ENCODE assay signal across 29 cellular contexts in the genomic region with DNA sequence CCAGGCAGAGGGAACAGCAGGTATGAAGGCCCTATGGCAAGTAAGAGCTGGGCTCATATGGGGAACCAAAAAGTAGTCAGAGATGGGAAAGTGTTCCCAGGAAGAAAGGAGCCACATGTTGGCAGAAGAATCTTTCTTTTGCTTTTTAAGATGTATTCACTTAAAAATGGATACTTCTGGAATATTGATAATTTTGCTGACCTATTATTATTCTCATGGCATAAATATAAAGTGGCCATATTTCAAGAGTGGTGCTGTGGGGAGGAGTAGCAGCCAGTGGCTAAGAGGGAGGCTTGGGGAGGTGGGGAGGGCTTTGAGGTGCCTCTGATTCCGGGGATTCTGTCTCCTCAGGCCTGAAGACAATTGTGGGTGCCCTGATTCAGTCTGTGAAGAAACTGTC.
"Had no signal": no experiment of that assay in that cellular context is flagged by ENCODE, and none has a peak within 500 bp of the region (broad histone marks: within the 10 kb centered on the region; RNA-seq: fewer than 3 reads in every experiment).

No MANE protein-coding gene starts in this region.

- H3K36me3 ChIP-seq: colonic mucosa, esophagus muscularis mucosa, esophagus squamous epithelium, gastrocnemius medialis, gastroesophageal sphincter, heart left ventricle, heart right ventricle had no signal

- H3K9me3 Mint-ChIP-seq: dendritic cell treated with granulocyte-macrophage colony-stimulating factor and Interleukin-4, amounts not matched to agents 40 ng/mL and 50 ng/mL, for 4 days; effector memory CD8-positive, alpha-beta T cell; endodermal cell had no signal

- H3K9me3 ChIP-seq: colonic mucosa, esophagus muscularis mucosa, esophagus squamous epithelium, gastrocnemius medialis, gastroesophageal sphincter, heart left ventricle, heart right ventricle had no signal

- DNase-seq: colonic mucosa; cortex of kidney; dermis blood vessel endothelial cell; dorsolateral prefrontal cortex; effector CD4-positive, alpha-beta T cell; effector CD8-positive, alpha-beta T cell; effector memory CD4-positive, alpha-beta T cell; effector memory CD8-positive, alpha-beta T cell; endodermal cell; erythroblast; esophagus squamous epithelium; foreskin fibroblast; foreskin keratinocyte; foreskin melanocyte; gastrocnemius medialis; glutamatergic neuron; head of caudate nucleus; heart left ventricle; heart right ventricle had no signal

- H3K4me3 ChIP-seq: colonic mucosa, coronary artery, dorsolateral prefrontal cortex, esophagus muscularis mucosa, esophagus squamous epithelium, gastrocnemius medialis, gastroesophageal sphincter, heart left ventricle, heart right ventricle had no signal

- H3K27ac Mint-ChIP-seq: dendritic cell treated with granulocyte-macrophage colony-stimulating factor and Interleukin-4, amounts not matched to agents 40 ng/mL and 50 ng/mL, for 4 days; effector memory CD8-positive, alpha-beta T cell; endodermal cell had no signal

- H3K27me3 Mint-ChIP-seq: dendritic cell treated with granulocyte-macrophage colony-stimulating factor and Interleukin-4, amounts not matched to agents 40 ng/mL and 50 ng/mL, for 4 days had no signal

- H3K4me1 Mint-ChIP-seq: endodermal cell had no signal

- H3K27me3 ChIP-seq: colonic mucosa, dorsolateral prefrontal cortex, esophagus muscularis mucosa, esophagus squamous epithelium, foreskin keratinocyte, gastrocnemius medialis, gastroesophageal sphincter, heart left ventricle, heart right ventricle had no signal

- H3K4me3 Mint-ChIP-seq: dendritic cell treated with granulocyte-macrophage colony-stimulating factor and Interleukin-4, amounts not matched to agents 40 ng/mL and 50 ng/mL, for 4 days; effector memory CD8-positive, alpha-beta T cell; endodermal cell had no signal

- H3K4me1 ChIP-seq: colonic mucosa, esophagus muscularis mucosa, esophagus squamous epithelium, foreskin keratinocyte, gastrocnemius medialis, gastroesophageal sphincter, heart left ventricle, heart right ventricle had no signal

- ATAC-seq: effector memory CD8-positive, alpha-beta T cell; esophagus mucosa; foreskin keratinocyte; gastrocnemius medialis; gastroesophageal sphincter; heart left ventricle; heart right ventricle had no signal

- H3K27ac ChIP-seq: colonic mucosa, coronary artery, dorsolateral prefrontal cortex, epithelial cell of prostate, esophagus muscularis mucosa, esophagus squamous epithelium, foreskin keratinocyte, gastrocnemius medialis, gastroesophageal sphincter, heart left ventricle, heart right ventricle had no signal

- FAIRE-seq: colon, endometrium, endothelial cell of umbilical vein, frontal cortex had no signal
